21 cellular contexts compared by ENCODE assay signal in the genomic region with DNA sequence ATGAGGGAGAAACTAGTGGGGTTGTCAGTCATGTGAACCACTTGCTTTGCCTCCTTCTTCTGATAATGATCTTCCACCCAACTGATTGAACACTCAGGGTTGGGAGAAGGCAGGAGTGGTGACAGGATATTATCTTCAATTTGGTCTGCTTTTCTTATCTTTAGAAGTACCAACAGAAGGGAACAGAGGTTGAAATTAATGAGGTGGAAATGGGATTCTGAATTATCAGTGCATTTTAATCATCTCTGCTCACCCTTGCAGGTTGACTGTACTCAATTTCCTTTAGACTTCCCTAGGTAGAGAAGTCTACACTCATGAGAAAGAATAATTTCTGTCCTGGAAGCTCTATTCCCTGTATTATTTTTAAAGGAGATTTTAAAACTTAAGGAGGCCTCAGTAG. TPM values are rescaled to one million over a fixed set of nuclear protein-coding genes. Genes with fewer than 3 reads are reported as not detected.
A peak's percentile ranks its signal among the peaks of the same experiment; 100 is the strongest.
DNase-seq lines count a peak whose midpoint lies in the region; ATAC-seq, FAIRE-seq and TF ChIP-seq lines count a peak whose summit lies in the region.
"Had no signal": no experiment of that assay in that cellular context is flagged by ENCODE, and none has a peak within 500 bp of the region (broad histone marks: within the 10 kb centered on the region; RNA-seq: fewer than 3 reads in every experiment).

No MANE protein-coding gene starts in this region.

- dilution Hi-C loops in endothelial cell of umbilical vein (cut with MboI; ENCODE audit: extremely low pct_ligation_motif_present, low sequenced_read_pairs): no loop called here

- H3K27me3 Mint-ChIP-seq in HFFc6 (ENCODE audit: insufficient read depth): no peaks in the 10 kb centered on the region; the same call in none of the 2 replicates

- H3K36me3 Mint-ChIP-seq in HFFc6 (ENCODE audit: low read depth): peaks cover 6% of the 10 kb centered on the region

- intact Hi-C loops in Panc1 (cut with micrococcal nuclease; ENCODE audit: unreplicated experiment) (no loop called here), endothelial cell of umbilical vein (cut with micrococcal nuclease) (no loop called here), posterior cingulate gyrus (cut with DNase I) (no loop called here)

- no peak for TF ChIP-seq POLR2A in endothelial cell of umbilical vein (IDR thresholded peaks at IDR 0.05; ENCODE audit: low read depth, low read length)
- no peak for TF ChIP-seq POLR2A in upper lobe of left lung (IDR thresholded peaks at IDR 0.05)

- H3K4me3 Mint-ChIP-seq in HFFc6: no peak overlapping the region
- H3K4me3 Mint-ChIP-seq: CD8-positive, alpha-beta memory T cell; H9 had no signal

- H3K36me3 ChIP-seq in Panc1 (ENCODE audit: control insufficient read depth, insufficient read depth, low read length) (no peaks in the 10 kb centered on the region), endothelial cell of umbilical vein (ENCODE audit: control insufficient read depth in 2 of 2, extremely low read depth in 1 of 2, insufficient read depth in 2 of 2, low read length in 2 of 2) (no peaks in the 10 kb centered on the region), upper lobe of left lung (no peaks in the 10 kb centered on the region)

- no peak for DNase-seq in HFFc6
- DNase-seq in Panc1 (ENCODE audit: low read depth, low spot score): no peak
- no peak for DNase-seq in endothelial cell of umbilical vein (ENCODE audit: low read depth, low spot score)
- DNase-seq in upper lobe of left lung: no peak
- no peak for DNase-seq in posterior cingulate gyrus
- no peak for DNase-seq in NCI-H187 treated with DMSO at 0.1 percent for 48 hours (lab: John Stamatoyannopoulos, UW)
- no peak for DNase-seq in 8988T
- DNase-seq: CD8-positive, alpha-beta memory T cell; DMS79 treated with DMSO at 0.1 percent for 48 hours; H9; KBM-7; NCI-H1092 treated with DMSO at 0.1 percent for 48 hours; NCI-H1436 treated with DMSO at 0.1 percent for 48 hours; NCI-H2029 treated with DMSO at 0.1 percent for 48 hours; NCI-H345; NCI-H524; NCI-H774; NK-92 treated with Interleukin-12 subunit alpha and Interleukin-12 subunit beta, amount 100 ng/mL, for 24 hours; Right ventricle myocardium superior had no signal

- peaks cover 11% of the 10 kb centered on the region for H3K9me3 Mint-ChIP-seq in HFFc6

- POLR2A ChIA-PET in Panc1 (lab: Charles Lee) (no interaction called here), endothelial cell of umbilical vein (lab: Charles Lee) (no interaction called here)

- BruUV-seq in Panc1 (replicated peaks; lab: Mats Ljungman, UMichigan): no TSS peak
- BruUV-seq in endothelial cell of umbilical vein (replicated peaks; lab: Mats Ljungman, UMichigan): no TSS peak

- no peaks in the 10 kb centered on the region for H3K27me3 ChIP-seq in Panc1 (ENCODE audit: control insufficient read depth, insufficient read depth, low read length)
- no peaks in the 10 kb centered on the region for H3K27me3 ChIP-seq in endothelial cell of umbilical vein (ENCODE audit: control insufficient read depth in 2 of 2, insufficient read depth in 2 of 2, low read length in 2 of 2)
- H3K27me3 ChIP-seq in upper lobe of left lung: no peaks in the 10 kb centered on the region

- no peak for TF ChIP-seq EP300 in upper lobe of left lung (IDR thresholded peaks at IDR 0.05)

- peak overlapping the region; percentile 88 for H3K27ac Mint-ChIP-seq in HFFc6
- H3K27ac Mint-ChIP-seq: CD8-positive, alpha-beta memory T cell; H9 had no signal

- CTCF ChIA-PET in Panc1 (lab: Charles Lee): no interaction called here
- CTCF ChIA-PET in endothelial cell of umbilical vein (lab: Charles Lee): interaction anchor here (1.1 to 3.9 kb wide), 7 partner anchors 12 to 239 kb away, joined by 3 to 17 read pairs (median 4); no protein-coding TSS in a partner anchor

- H4K20me1 ChIP-seq in endothelial cell of umbilical vein (replicated peaks; ENCODE audit: control insufficient read depth, extremely low read depth, insufficient read depth, low read length): no peaks in the 10 kb centered on the region

- H3K79me2 ChIP-seq in endothelial cell of umbilical vein (ENCODE audit: control insufficient read depth, insufficient read depth, low read length): no peaks in the 10 kb centered on the region

- TF ChIP-seq CTCF in HFFc6 (IDR thresholded peaks at IDR 0.05) (no peak), Panc1 (IDR thresholded peaks at IDR 0.05) (no peak), endothelial cell of umbilical vein (IDR thresholded peaks at IDR 0.05; ENCODE audit: extremely low read depth in 1 of 2, insufficient read depth in 1 of 2, low read depth in 1 of 2, low read length in 2 of 2) (no peak), upper lobe of left lung (IDR thresholded peaks at IDR 0.05) (no peak)

- FAIRE-seq in endothelial cell of umbilical vein (lab: Jason Lieb, UNC): no peak
- FAIRE-seq: GM12878 had no signal

- no peak overlapping the region for H3K9ac ChIP-seq in endothelial cell of umbilical vein (replicated peaks; ENCODE audit: extremely low read depth, insufficient read depth, low read length)

- H3K9me3 ChIP-seq in Panc1 (ENCODE audit: control insufficient read depth, insufficient read depth, low read depth, low read length) (peaks cover 10% of the 10 kb centered on the region; the same call in 1 of the 2 replicates), endothelial cell of umbilical vein (replicated peaks; ENCODE audit: control insufficient read depth, insufficient read depth, low read length) (no peaks in the 10 kb centered on the region), upper lobe of left lung (peaks cover 0 to 10% (median 7%) of the 10 kb centered on the region in 4 donors)

- no peak overlapping the region for H2AFZ ChIP-seq in endothelial cell of umbilical vein (ENCODE audit: low read depth, low read length)

- no peak overlapping the region for H3K4me3 ChIP-seq in Panc1 (ENCODE audit: low read depth in 2 of 2, low read length in 2 of 2)
- no peak overlapping the region for H3K4me3 ChIP-seq in endothelial cell of umbilical vein (replicated peaks in 1 of 3; ENCODE audit: insufficient read depth in 1 of 3, low read depth in 1 of 3, low read length in 3 of 3)
- H3K4me3 ChIP-seq in upper lobe of left lung: no peak overlapping the region
- H3K4me3 ChIP-seq: GM12878 had no signal

- H3K4me1 ChIP-seq in Panc1 (ENCODE audit: control insufficient read depth, insufficient read depth, low read length) (peaks cover 52% of the 10 kb centered on the region), endothelial cell of umbilical vein (ENCODE audit: control insufficient read depth, extremely low read depth, insufficient read depth, low read length) (peaks cover 47% of the 10 kb centered on the region), upper lobe of left lung (peaks cover 0 to 23% (median 0%) of the 10 kb centered on the region in 4 donors)

- ATAC-seq in Panc1 (no peak), upper lobe of left lung (ENCODE audit: low FRiP score in 2 of 2) (no peak)

- no peak overlapping the region for H3K4me2 ChIP-seq in endothelial cell of umbilical vein (ENCODE audit: insufficient read depth, low read length)

- no peaks in the 10 kb centered on the region for H3K9me1 ChIP-seq in endothelial cell of umbilical vein (replicated peaks; ENCODE audit: control insufficient read depth, extremely low read depth, insufficient read depth, low read length)

- H3K27ac ChIP-seq in Panc1 (ENCODE audit: low read length) (peak overlapping the region; percentile 77), endothelial cell of umbilical vein (ENCODE audit: insufficient read depth, low read depth, low read length) (no peak overlapping the region), upper lobe of left lung (no peak overlapping the region)
- H3K27ac ChIP-seq: C4-2B had no signal

- peaks cover 82% of the 10 kb centered on the region for H3K4me1 Mint-ChIP-seq in HFFc6 (ENCODE audit: low read depth)
- H3K4me1 Mint-ChIP-seq: CD8-positive, alpha-beta memory T cell; H9 had no signal

- in situ Hi-C loops in Panc1 (cut with HindIII; ENCODE audit: low pct_unique_long_range_greater_than_20kb, low sequenced_read_pairs): no loop called here

TF ChIP-seq in endothelial cell of umbilical vein, 7 proteins besides CTCF, POLR2A, EP300 and RAD21:
- no peak for TF ChIP-seq FOS (IDR thresholded peaks at IDR 0.05; ENCODE audit: borderline replicate concordance, insufficient read depth, low read length)
- peak; percentile 24 for TF ChIP-seq GATA2 (IDR thresholded peaks at IDR 0.05; ENCODE audit: insufficient read depth, insufficient read length, low read depth, low read length)

RNA-seq across cellular contexts. Expression of a gene that starts 19.9 kb away (rescaled TPM):
- 100 to 1,000 TPM in 4 of 6 experiments, 10 to 100 TPM in 2; 93.6 to 140 (median 106) TPM for total RNA-seq in HFFc6 (2021; fragmentation: NEBNext Ultra II Directional; extraction: Animal tissue kit (Norgen Biotek cat#: 25700))
- total RNA-seq in Panc1 (2021; ENCODE audit: unreplicated experiment) (209 TPM), endothelial cell of umbilical vein (88.9 and 93.0 TPM in 2 replicates), upper lobe of left lung (10 to 100 TPM; 15.4 to 42.9 (median 27.0) TPM)
- 50.0 TPM for polyA plus RNA-seq in Panc1 (2012; ENCODE audit: insufficient read length)
- 18.5 and 23.1 TPM in 2 replicates for polyA plus RNA-seq in endothelial cell of umbilical vein
- 18.2 and 18.3 TPM in 2 replicates for polyA plus RNA-seq in endothelial cell of umbilical vein (2011; cell fraction: cytosol; rRNA removed)
- 35.6 and 36.4 TPM in 2 replicates for polyA plus RNA-seq in endothelial cell of umbilical vein (2011; cell fraction: nucleus; rRNA removed)
- 22.8 and 30.2 TPM in 2 replicates for polyA plus RNA-seq in endothelial cell of umbilical vein (2012)
- polyA minus RNA-seq in endothelial cell of umbilical vein: 114 and 116 TPM in 2 replicates
- polyA minus RNA-seq in endothelial cell of umbilical vein (2011; cell fraction: cytosol; rRNA and poly(A)+ RNA removed): 22.9 TPM
- polyA minus RNA-seq in endothelial cell of umbilical vein (2011; cell fraction: nucleus; rRNA and poly(A)+ RNA removed): 109 and 123 TPM in 2 replicates

RNA-seq across cellular contexts. Expression of a gene that starts 31.7 kb away (rescaled TPM):
- 10 to 100 TPM; 36.8 to 79.2 (median 76.6) TPM for total RNA-seq in HFFc6 (2021; fragmentation: NEBNext Ultra II Directional; extraction: Animal tissue kit (Norgen Biotek cat#: 25700))
- total RNA-seq in Panc1 (2021; ENCODE audit: unreplicated experiment) (156 TPM), endothelial cell of umbilical vein (66.2 and 72.9 TPM in 2 replicates), upper lobe of left lung (10 to 100 TPM in 1 of 6 donors, 1 to 10 TPM in 5; 1.0 to 12.1 (median 3.0) TPM)
- 31.3 TPM for polyA plus RNA-seq in Panc1 (2012; ENCODE audit: insufficient read length)
- 3.8 and 6.4 TPM in 2 replicates for polyA plus RNA-seq in endothelial cell of umbilical vein
- 22.2 and 23.2 TPM in 2 replicates for polyA plus RNA-seq in endothelial cell of umbilical vein (2011; cell fraction: cytosol; rRNA removed)
- polyA plus RNA-seq in endothelial cell of umbilical vein (2011; cell fraction: nucleus; rRNA removed): 34.5 and 55.7 TPM in 2 replicates
- 20.3 and 71.4 TPM in 2 replicates for polyA plus RNA-seq in endothelial cell of umbilical vein (2012)
- polyA minus RNA-seq in endothelial cell of umbilical vein: 10.5 and 12.0 TPM in 2 replicates
- 35.9 TPM for polyA minus RNA-seq in endothelial cell of umbilical vein (2011; cell fraction: cytosol; rRNA and poly(A)+ RNA removed)
- polyA minus RNA-seq in endothelial cell of umbilical vein (2011; cell fraction: nucleus; rRNA and poly(A)+ RNA removed): 16.9 and 28.9 TPM in 2 replicates
